Comparison of ENCODE assay signal across 8 cellular contexts in genomic region chr14:64503184-64503433, GRCh38. TPM values are rescaled to one million over a fixed set of nuclear protein-coding genes. Genes with fewer than 3 reads are reported as not detected.
DNase-seq lines count a peak whose midpoint lies in the region; ATAC-seq and TF ChIP-seq lines count a peak whose summit lies in the region.

No MANE protein-coding gene starts in this region.

- H3K36me3 ChIP-seq in SU-DHL-6 (ENCODE audit: low read length), result peaks cover 4% of the 10 kb centered on the region; the same call in 1 of the 2 replicates
- H3K36me3 ChIP-seq in gastrocnemius medialis, result no peaks in the 10 kb centered on the region

- in situ Hi-C loops in gastrocnemius medialis (cut with MboI; ENCODE audit: low sequenced_read_pairs in 4 of 4), result no loop called here

- H3K27ac ChIP-seq in SU-DHL-6 (ENCODE audit: low read depth, low read length) (peak overlapping the region; percentile 99), gastrocnemius medialis (peak overlapping the region; percentile 97 to 99 (median 98))

- peak overlapping the region; percentile 27 for H2AFZ ChIP-seq in SU-DHL-6 (ENCODE audit: low read depth, low read length, severe bottlenecking)

- peaks cover 56% of the 10 kb centered on the region for H3F3A ChIP-seq in SU-DHL-6 (ENCODE audit: insufficient read depth)

- peak; percentile 0 for ATAC-seq in gastrocnemius medialis
- no peak for ATAC-seq in GM18517 (IDR thresholded peaks at IDR 0.05; ENCODE audit: unreplicated experiment)

- TF ChIP-seq CTCF in SU-DHL-6 (IDR thresholded peaks at IDR 0.05; ENCODE audit: insufficient read depth, low read length, poor library complexity, severe bottlenecking), result no peak
- TF ChIP-seq CTCF in foreskin fibroblast (IDR thresholded peaks at IDR 0.05; ENCODE audit: low read depth, low read length), result no peak
- no peak for TF ChIP-seq CTCF in gastrocnemius medialis (IDR thresholded peaks at IDR 0.05 in 4 of 5, conservative IDR thresholded peaks at IDR 0.05 in 1 of 5)

- H3K4me2 ChIP-seq in SU-DHL-6 (ENCODE audit: low read depth, low read length, poor library complexity, severe bottlenecking), result peak overlapping the region; percentile 76

- H3K9ac ChIP-seq in SU-DHL-6 (ENCODE audit: low read length), result peak overlapping the region; percentile 99

- H4K20me1 ChIP-seq in SU-DHL-6 (ENCODE audit: low read depth, low read length), result peaks cover 3% of the 10 kb centered on the region; the same call in 1 of the 2 replicates

- no peak for TF ChIP-seq POLR2A in gastrocnemius medialis (IDR thresholded peaks at IDR 0.05)

- peaks cover 55 to 56% of the 10 kb centered on the region in 2 donors for H3K4me1 ChIP-seq in gastrocnemius medialis

- no peaks in the 10 kb centered on the region for H3K27me3 ChIP-seq in SU-DHL-6 (ENCODE audit: low read length)
- H3K27me3 ChIP-seq in gastrocnemius medialis, result no peaks in the 10 kb centered on the region

- intact Hi-C loops in gastrocnemius medialis (cut with DNase I; ENCODE audit: low total_unique reads), result loop anchor here (5.0 to 10.0 kb wide), 3 partner anchors 281 to 861 kb away; partner anchors contain the start of genes CHURC1 and WDR89

- DNase-seq in NCI-H748 (lab: John Stamatoyannopoulos, UW; ENCODE audit: unreplicated experiment) (peak; percentile 58), NCI-H748 treated with DMSO at 0.1 percent for 48 hours (lab: John Stamatoyannopoulos, UW) (no peak), foreskin fibroblast (no peak), gastrocnemius medialis (peak in 1 of 2 donors; percentile 26), SIG-M5 treated with dmso at 0.1 percent for 504 hours (lab: John Stamatoyannopoulos, UW; ENCODE audit: unreplicated experiment) (no peak), DMS79 (lab: John Stamatoyannopoulos, UW) (no peak)

- no peaks in the 10 kb centered on the region for H3K9me3 ChIP-seq in SU-DHL-6 (ENCODE audit: insufficient read depth, low read length)
- H3K9me3 ChIP-seq in gastrocnemius medialis, result no peaks in the 10 kb centered on the region

- H3K4me3 ChIP-seq in SU-DHL-6 (ENCODE audit: insufficient read depth, low read length, poor library complexity, severe bottlenecking), result peak overlapping the region; percentile 85
- peak overlapping the region; percentile 52 to 90 for H3K4me3 ChIP-seq in foreskin fibroblast (ENCODE audit: low read depth in 1 of 2, low read length in 2 of 2)
- H3K4me3 ChIP-seq in gastrocnemius medialis, result peak overlapping the region; percentile 75 to 94 (median 86)

- H3K79me2 ChIP-seq in SU-DHL-6 (ENCODE audit: insufficient read depth, low read length), result peaks cover 83% of the 10 kb centered on the region

- no peaks in the 10 kb centered on the region for H3K9me2 ChIP-seq in SU-DHL-6 (replicated peaks; ENCODE audit: insufficient read depth, low read length)

RNA-seq across cellular contexts. Expression of gene ZBTB25, which starts 0.5 kb away (rescaled TPM):
- total RNA-seq in gastrocnemius medialis, result 10 to 100 TPM in 2 of 4 donors, 1 to 10 TPM in 2; 6.9 to 13.7 (median 10.4) TPM

RNA-seq across cellular contexts. Expression of gene ZBTB1, which starts 1.5 kb away (rescaled TPM):
- total RNA-seq in gastrocnemius medialis, result 10 to 100 TPM; 36.9 to 49.2 (median 38.0) TPM

RNA-seq across cellular contexts. Expression of gene HSPA2, which starts 37.4 kb away (rescaled TPM):
- total RNA-seq in gastrocnemius medialis, result 100 to 1,000 TPM in 2 of 4 donors, 10 to 100 TPM in 2; 69.6 to 113 (median 96.4) TPM

RNA-seq across cellular contexts. Expression of gene AKAP5, which starts 37.8 kb away (rescaled TPM):
- total RNA-seq in gastrocnemius medialis, result under 1 TPM; 0.04 to 0.87 (median 0.42) TPM

RNA-seq across cellular contexts. Expression of gene PPP1R36, which starts 46.7 kb away (rescaled TPM):
- 1 to 10 TPM in 1 of 4 donors, under 1 TPM in 2, not detected in 1; 0.31 to 2.4 (median 0.55) TPM for total RNA-seq in gastrocnemius medialis
